Comparison of ENCODE assay signal across 10 cellular contexts in the genomic region with DNA sequence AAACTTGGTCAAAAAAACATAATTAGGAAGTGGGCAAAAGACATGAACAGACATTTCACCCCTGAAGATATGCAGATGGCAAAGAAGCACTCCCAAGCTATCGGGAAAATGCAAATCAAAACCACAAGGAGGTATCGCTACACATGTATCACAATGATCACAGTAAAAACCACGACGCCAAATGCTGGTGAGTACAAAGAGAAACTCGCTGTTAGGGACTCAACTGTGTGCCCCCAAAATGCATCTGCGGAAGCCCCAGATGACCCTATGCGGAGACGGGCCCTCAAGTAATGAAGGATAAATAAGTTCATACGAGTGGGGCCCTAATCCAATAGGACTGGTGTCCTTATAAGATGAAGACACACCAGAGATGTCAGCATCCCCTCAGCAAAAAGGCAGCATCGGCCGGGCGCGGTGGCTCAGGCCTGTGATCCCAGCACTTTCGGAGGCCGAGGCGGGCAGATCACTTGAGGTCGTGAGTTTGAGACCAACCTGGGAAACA. TPM values are rescaled to one million over a fixed set of nuclear protein-coding genes. Genes with fewer than 3 reads are reported as not detected.
DNase-seq lines count a peak whose midpoint lies in the region; ATAC-seq, FAIRE-seq and TF ChIP-seq lines count a peak whose summit lies in the region.
"Had no signal": no experiment of that assay in that cellular context is flagged by ENCODE, and none has a peak within 500 bp of the region (broad histone marks: within the 10 kb centered on the region; RNA-seq: fewer than 3 reads in every experiment).

No MANE protein-coding gene starts in this region.

- peaks cover 41% of the 10 kb centered on the region for H3K4me1 Mint-ChIP-seq in T-helper 2 cell treated with Interferon-gamma antibody and Interleukin-4, amounts not matched to agents 5 μg/mL and 100 μg/mL, for 36 hours (ENCODE audit: low read depth)
- H3K4me1 Mint-ChIP-seq in neural progenitor cell: peaks cover 9% of the 10 kb centered on the region

- H3K27ac Mint-ChIP-seq in T-helper 2 cell treated with Interferon-gamma antibody and Interleukin-4, amounts not matched to agents 5 μg/mL and 100 μg/mL, for 36 hours: peak overlapping the region; percentile 67
- peak overlapping the region; percentile 50 for H3K27ac Mint-ChIP-seq in neural progenitor cell

- no peak overlapping the region for H3K9ac ChIP-seq in neural progenitor cell

- TF ChIP-seq CTCF in GM13977 (IDR thresholded peaks at IDR 0.05; ENCODE audit: extremely low read depth, insufficient read depth, missing control alignments): no peak
- TF ChIP-seq CTCF in neural progenitor cell (IDR thresholded peaks at IDR 0.05): no peak

- peaks cover 27% of the 10 kb centered on the region for H3K36me3 Mint-ChIP-seq in T-helper 2 cell treated with Interferon-gamma antibody and Interleukin-4, amounts not matched to agents 5 μg/mL and 100 μg/mL, for 36 hours (ENCODE audit: low read depth)
- peaks cover 13% of the 10 kb centered on the region for H3K36me3 Mint-ChIP-seq in neural progenitor cell

- H3K4me3 Mint-ChIP-seq in T-helper 2 cell treated with Interferon-gamma antibody and Interleukin-4, amounts not matched to agents 5 μg/mL and 100 μg/mL, for 36 hours: peak overlapping the region; percentile 41
- H3K4me3 Mint-ChIP-seq in neural progenitor cell: no peak overlapping the region

- no peaks in the 10 kb centered on the region for H3K36me3 ChIP-seq in neural progenitor cell

- H3K27me3 ChIP-seq in neural progenitor cell: no peaks in the 10 kb centered on the region
- H3K27me3 ChIP-seq: tibial nerve had no signal

- H3K79me2 ChIP-seq in neural progenitor cell (ENCODE audit: low read depth): peaks cover 93% of the 10 kb centered on the region

- H2AFZ ChIP-seq in neural progenitor cell (replicated peaks): no peak overlapping the region

- H3K4me2 ChIP-seq in neural progenitor cell: no peak overlapping the region

- DNase-seq in GM13977 (ENCODE audit: low spot score) (peak; percentile 69), neural progenitor cell (ENCODE audit: low spot score) (no peak), NCI-H1417 (lab: John Stamatoyannopoulos, UW) (no peak), urothelium cell line (ENCODE audit: low spot score) (no peak)
- peak; percentile 26 for DNase-seq in T-helper 2 cell treated with Interferon-gamma antibody and Interleukin-4, amounts not matched to agents 5 μg/mL and 100 μg/mL, for 36 hours (ENCODE audit: low spot score)
- DNase-seq: NCI-H146 had no signal

- in situ Hi-C loops in GM13977 (cut with MboI; ENCODE audit: low pct_unique_long_range_greater_than_20kb, low sequenced_read_pairs, unreplicated experiment): no loop called here

- H3K9me3 ChIP-seq in neural progenitor cell (ENCODE audit: low read depth): no peaks in the 10 kb centered on the region
- H3K9me3 ChIP-seq: tibial nerve had no signal

- H3K9me3 Mint-ChIP-seq in T-helper 2 cell treated with Interferon-gamma antibody and Interleukin-4, amounts not matched to agents 5 μg/mL and 100 μg/mL, for 36 hours: no peaks in the 10 kb centered on the region
- no peaks in the 10 kb centered on the region for H3K9me3 Mint-ChIP-seq in neural progenitor cell

- FAIRE-seq in urothelium cell line (lab: Jason Lieb, UNC): no peak

- H3K27ac ChIP-seq in neural progenitor cell: no peak overlapping the region
- H3K27ac ChIP-seq: tibial nerve had no signal

- H4K20me1 ChIP-seq in neural progenitor cell (ENCODE audit: low read depth): peaks cover 22% of the 10 kb centered on the region

- no peaks in the 10 kb centered on the region for H3K4me1 ChIP-seq in neural progenitor cell

- H3K27me3 Mint-ChIP-seq in T-helper 2 cell treated with Interferon-gamma antibody and Interleukin-4, amounts not matched to agents 5 μg/mL and 100 μg/mL, for 36 hours (ENCODE audit: low read depth): no peaks in the 10 kb centered on the region
- H3K27me3 Mint-ChIP-seq in neural progenitor cell (ENCODE audit: insufficient read depth, low read depth): no peaks in the 10 kb centered on the region

- H3K4me3 ChIP-seq in neural progenitor cell: no peak overlapping the region
- H3K4me3 ChIP-seq: lung, tibial nerve had no signal

- H3F3A ChIP-seq in neural progenitor cell (ENCODE audit: low read depth): no peaks in the 10 kb centered on the region

- peak; percentile 57 for ATAC-seq in GM21576 (IDR thresholded peaks at IDR 0.05; ENCODE audit: unreplicated experiment)
- ATAC-seq in HG03439 (IDR thresholded peaks at IDR 0.05; ENCODE audit: unreplicated experiment): no peak

RNA-seq across cellular contexts. Expression of gene GAK, which starts 10.2 kb away (rescaled TPM):
- total RNA-seq in neural progenitor cell (ENCODE audit: low replicate concordance): 27.6 and 75.9 TPM in 2 replicates

RNA-seq across cellular contexts. Expression of gene TMEM175, which starts 10.4 kb away (rescaled TPM):
- total RNA-seq in neural progenitor cell (ENCODE audit: low replicate concordance): 4.4 and 10.1 TPM in 2 replicates

RNA-seq across cellular contexts. Expression of gene DGKQ, which starts 51.5 kb away (rescaled TPM):
- total RNA-seq in neural progenitor cell (ENCODE audit: low replicate concordance): 5.1 and 16.0 TPM in 2 replicates

Comparison
In these comparisons a context has a peak if more than half of its experiments do, and no peak if none do; other contexts are left out.
1. DNase-seq: peak in GM13977 (single experiment) and T-helper 2 cell treated with Interferon-gamma antibody and Interleukin-4, amounts not matched to agents 5 μg/mL and 100 μg/mL, for 36 hours (single experiment); none in neural progenitor cell (single experiment), NCI-H1417 (0 of 3) and urothelium cell line (single experiment).